16 cellular contexts compared by ENCODE assay signal in genomic region chr2:223415071-223415470, GRCh38.
DNase-seq lines count a peak whose midpoint lies in the region; ATAC-seq and TF ChIP-seq lines count a peak whose summit lies in the region.
"Had no signal": no experiment of that assay in that cellular context is flagged by ENCODE, and none has a peak within 500 bp of the region (broad histone marks: within the 10 kb centered on the region; RNA-seq: fewer than 3 reads in every experiment).

No MANE protein-coding gene starts in this region.

- no peak overlapping the region for H3K4me2 ChIP-seq in SK-N-SH
- H3K4me2 ChIP-seq: GM23338 had no signal

- no peaks in the 10 kb centered on the region; a peak in 1 of 4 replicates for H3K4me1 ChIP-seq in SK-N-SH (ENCODE audit: control insufficient read depth in 1 of 2, insufficient read depth in 2 of 2, low read depth in 1 of 2, low read length in 1 of 2)
- H3K4me1 ChIP-seq in esophagus muscularis mucosa: peaks cover 0 to 63% (median 58%) of the 10 kb centered on the region in 4 donors
- peaks cover 0 to 59% (median 19%) of the 10 kb centered on the region in 4 donors for H3K4me1 ChIP-seq in tibial artery
- H3K4me1 ChIP-seq: Caco-2 had no signal

- TF ChIP-seq EP300 in SK-N-SH (IDR thresholded peaks at IDR 0.05; ENCODE audit: borderline replicate concordance in 1 of 2, low read depth in 1 of 2, low read length in 1 of 2) (no peak), esophagus muscularis mucosa (IDR thresholded peaks at IDR 0.05) (no peak)

- no peak overlapping the region for H3K4me3 ChIP-seq in SK-N-SH (ENCODE audit: low read depth in 2 of 2, low read length in 1 of 2)
- no peak overlapping the region for H3K4me3 ChIP-seq in esophagus muscularis mucosa
- H3K4me3 ChIP-seq in tibial artery: no peak overlapping the region
- H3K4me3 ChIP-seq: GM12878, GM23338 had no signal

- intact Hi-C loops in esophagus muscularis mucosa (cut with DNase I): no loop called here
- intact Hi-C loops in tibial artery (cut with DNase I; ENCODE audit: low total_unique reads): no loop called here

- no peaks in the 10 kb centered on the region for H3K36me3 ChIP-seq in SK-N-SH (replicated peaks in 1 of 2; ENCODE audit: control insufficient read depth in 1 of 2, insufficient read depth in 2 of 2, low read length in 1 of 2)
- H3K36me3 ChIP-seq in esophagus muscularis mucosa: no peaks in the 10 kb centered on the region
- H3K36me3 ChIP-seq in tibial artery: no peaks in the 10 kb centered on the region

- no peaks in the 10 kb centered on the region for H3K79me2 ChIP-seq in SK-N-SH (ENCODE audit: insufficient read depth)

- H3K27me3 ChIP-seq in SK-N-SH (ENCODE audit: insufficient read depth) (no peaks in the 10 kb centered on the region), esophagus muscularis mucosa (no peaks in the 10 kb centered on the region), tibial artery (no peaks in the 10 kb centered on the region)

- peak overlapping the region; percentile 1 to 77 (median 45) for H3K27ac Mint-ChIP-seq in nephron
- H3K27ac Mint-ChIP-seq: CD8-positive, alpha-beta T cell; GM23338 had no signal

- no peak overlapping the region for H3K4me3 Mint-ChIP-seq in nephron
- H3K4me3 Mint-ChIP-seq: CD14-positive monocyte; CD8-positive, alpha-beta T cell; GM23338 had no signal

- peaks cover 4% of the 10 kb centered on the region for H3K9me3 Mint-ChIP-seq in nephron
- H3K9me3 Mint-ChIP-seq: CD8-positive, alpha-beta T cell; GM23338 had no signal

- H3K4me1 Mint-ChIP-seq in nephron: peaks cover 32% of the 10 kb centered on the region
- H3K4me1 Mint-ChIP-seq: CD14-positive monocyte, GM23338 had no signal

- no peaks in the 10 kb centered on the region for H3F3A ChIP-seq in SK-N-SH (replicated peaks; ENCODE audit: insufficient read depth)

- TF ChIP-seq POLR2A in esophagus muscularis mucosa (IDR thresholded peaks at IDR 0.05; ENCODE audit: low read depth): no peak

- 91% methylated on average over 1 of the region's 1 CpG for WGBS in SK-N-SH (ENCODE audit: low lambda C conversion rate)
- 87% methylated on average over 1 of the region's 1 CpG for WGBS in esophagus muscularis mucosa

- no peak for TF ChIP-seq RAD21 in SK-N-SH (IDR thresholded peaks at IDR 0.05; ENCODE audit: low read length)

- CTCF ChIA-PET in SK-N-SH (lab: Yijun Ruan, JAX): interaction anchor here (0.6 kb wide), 1 partner anchor 188 kb away, joined by 3 read pairs; no protein-coding TSS in a partner anchor

- H3K9me3 ChIP-seq in SK-N-SH: no peaks in the 10 kb centered on the region
- no peaks in the 10 kb centered on the region for H3K9me3 ChIP-seq in esophagus muscularis mucosa
- H3K9me3 ChIP-seq in tibial artery: no peaks in the 10 kb centered on the region
- H3K9me3 ChIP-seq: Caco-2 had no signal

- H3K9ac ChIP-seq in SK-N-SH: no peak overlapping the region

- H3K27me3 Mint-ChIP-seq in nephron (ENCODE audit: low read depth): peaks cover 3% of the 10 kb centered on the region

- no peaks in the 10 kb centered on the region for H4K20me1 ChIP-seq in SK-N-SH (ENCODE audit: insufficient read depth)

- TF ChIP-seq CTCF in SK-N-SH (IDR thresholded peaks at IDR 0.05) (no peak), esophagus muscularis mucosa (IDR thresholded peaks at IDR 0.05) (no peak), nephron (IDR thresholded peaks at IDR 0.05; ENCODE audit: unreplicated experiment in 3 of 3) (no peak), tibial artery (IDR thresholded peaks at IDR 0.05) (no peak)

- H3K27ac ChIP-seq in SK-N-SH (ENCODE audit: low read depth in 2 of 2, low read length in 1 of 2): no peak overlapping the region
- peak overlapping the region; percentile 57 to 71 (median 67) for H3K27ac ChIP-seq in esophagus muscularis mucosa (replicated peaks in 1 of 4)
- H3K27ac ChIP-seq in tibial artery: peak overlapping the region; percentile 2 to 67
- H3K27ac ChIP-seq: 22Rv1 had no signal

- no peaks in the 10 kb centered on the region for H3K9me2 ChIP-seq in SK-N-SH

- POLR2A ChIA-PET in SK-N-SH (lab: Yijun Ruan, JAX): no interaction called here

- ATAC-seq in SK-N-SH treated with all-trans-retinoic acid at 6 μM for 48 hours (no peak), HG03460 (IDR thresholded peaks at IDR 0.05; ENCODE audit: unreplicated experiment) (no peak), HG02571 (IDR thresholded peaks at IDR 0.05; ENCODE audit: unreplicated experiment) (no peak)
- ATAC-seq: CD8-positive, alpha-beta T cell; GM12878; GM23338; HepG2 had no signal

- H3K36me3 Mint-ChIP-seq in nephron (ENCODE audit: low read depth): no peaks in the 10 kb centered on the region
- H3K36me3 Mint-ChIP-seq: CD14-positive monocyte; CD8-positive, alpha-beta T cell had no signal

- DNase-seq in SK-N-SH (no peak), esophagus muscularis mucosa (ENCODE audit: extremely low spot score) (no peak), tibial artery (no peak), NCI-H2196 (lab: John Stamatoyannopoulos, UW; ENCODE audit: unreplicated experiment) (no peak)
- DNase-seq: Caco-2; CD8-positive, alpha-beta T cell; H7 had no signal

- 0 out of 2 replicates have a peak overlapping the region, but pooled peaks have one; percentile 26 for H2AFZ ChIP-seq in SK-N-SH (ENCODE audit: low read depth)
- H2AFZ ChIP-seq: GM23338 had no signal

TF ChIP-seq in SK-N-SH, 30 proteins besides CTCF, POLR2A, EP300 and RAD21:
- no peak for TF ChIP-seq ELF1 (IDR thresholded peaks at IDR 0.05)
- TF ChIP-seq CHD2 (IDR thresholded peaks at IDR 0.05; ENCODE audit: low read length, partially characterized antibody): no peak
- TF ChIP-seq GATA2 (CRISPR knock-in tag; IDR thresholded peaks at IDR 0.05): no peak
- TF ChIP-seq FOXJ3 (CRISPR knock-in tag; IDR thresholded peaks at IDR 0.05): no peak
- TF ChIP-seq POLR2AphosphoS5 (IDR thresholded peaks at IDR 0.05; ENCODE audit: low read depth, low read length): no peak

TF ChIP-seq in SK-N-SH treated with all-trans-retinoic acid at 6 μM for 48 hours, 23 proteins besides CTCF, POLR2A, EP300 and RAD21 (continues in another document):
- TF ChIP-seq ZNF8 (CRISPR knock-in tag; IDR thresholded peaks at IDR 0.05): no peak
- no peak for TF ChIP-seq ZC3H10 (CRISPR knock-in tag; IDR thresholded peaks at IDR 0.05)
- no peak for TF ChIP-seq GLIS3 (CRISPR knock-in tag; IDR thresholded peaks at IDR 0.05)
- TF ChIP-seq ZNF70 (CRISPR knock-in tag; IDR thresholded peaks at IDR 0.05): no peak
- no peak for TF ChIP-seq BACH2 (CRISPR knock-in tag; IDR thresholded peaks at IDR 0.05; ENCODE audit: borderline replicate concordance)
- no peak for TF ChIP-seq TOX (CRISPR knock-in tag; IDR thresholded peaks at IDR 0.05; ENCODE audit: borderline replicate concordance)
- TF ChIP-seq OSR1 (CRISPR knock-in tag; IDR thresholded peaks at IDR 0.05): no peak
- no peak for TF ChIP-seq TCF4 (CRISPR knock-in tag; IDR thresholded peaks at IDR 0.05; ENCODE audit: borderline replicate concordance)
- TF ChIP-seq ISL1 (CRISPR knock-in tag; IDR thresholded peaks at IDR 0.05): no peak
- no peak for TF ChIP-seq TSHZ2 (CRISPR knock-in tag; IDR thresholded peaks at IDR 0.05)
- no peak for TF ChIP-seq RARB (CRISPR knock-in tag; IDR thresholded peaks at IDR 0.05)
- TF ChIP-seq CREB5 (CRISPR knock-in tag; IDR thresholded peaks at IDR 0.05; ENCODE audit: low read depth): no peak
- no peak for TF ChIP-seq ZFP30 (CRISPR knock-in tag; IDR thresholded peaks at IDR 0.05)
- no peak for TF ChIP-seq CSRNP3 (CRISPR knock-in tag; IDR thresholded peaks at IDR 0.05)
- TF ChIP-seq CSDC2 (CRISPR knock-in tag; IDR thresholded peaks at IDR 0.05): no peak

Comparison
In these comparisons a context has a peak if more than half of its experiments do, and no peak if none do; other contexts are left out.
1. H3K27ac ChIP-seq: peak in esophagus muscularis mucosa (4 of 4) and tibial artery (2 of 2); none in SK-N-SH (0 of 2).